Comparison of ENCODE assay signal across 8 cellular contexts in genomic region chr1:212671342-212672031, GRCh38. TPM values are rescaled to one million over a fixed set of nuclear protein-coding genes. Genes with fewer than 3 reads are reported as not detected.
DNase-seq lines count a peak whose midpoint lies in the region; ATAC-seq lines count a peak whose summit lies in the region.

No MANE protein-coding gene starts in this region.

- H3K36me3 ChIP-seq in BLaER1 treated with 17β-estradiol and CSF1 and Interleukin-3, amounts not matched to agents 10 nM and 100 nM: no peaks in the 10 kb centered on the region

- DNase-seq in NCI-H146 treated with DMSO at 0.1 percent for 48 hours (lab: John Stamatoyannopoulos, UW; ENCODE audit: unreplicated experiment) (peak; percentile 29), SW480 (ENCODE audit: low spot score) (peak; percentile 84), Right ventricle myocardium inferior (ENCODE audit: missing footprints) (no peak), skeletal muscle cell (ENCODE audit: low read depth) (peak; percentile 53), 8988T (no peak)
- DNase-seq in stimulated activated CD4-positive, alpha-beta T cell treated with anti-CD3 and anti-CD28 coated beads, Interleukin-4, amount 100 ng/mL, for 4 hours: no peak

- H3K4me2 ChIP-seq in BLaER1 treated with 17β-estradiol and CSF1 and Interleukin-3, amounts not matched to agents 10 nM and 100 nM: peak overlapping the region in 10 of 11 experiments; percentile 26 to 82 (median 78); a peak in 20 of 22 replicates

- peak overlapping the region in 2 of 10 experiments; percentile 3 to 8; a peak in 2 of 20 replicates for H3K4me3 ChIP-seq in BLaER1 treated with 17β-estradiol and CSF1 and Interleukin-3, amounts not matched to agents 10 nM and 100 nM
- no peak overlapping the region for H3K4me3 ChIP-seq in skeletal muscle cell (ENCODE audit: low read depth, low read length)

- H3K27ac ChIP-seq in BLaER1 treated with 17β-estradiol and CSF1 and Interleukin-3, amounts not matched to agents 10 nM and 100 nM: peak overlapping the region in 9 of 11 experiments; percentile 29 to 69 (median 50); a peak in 17 of 22 replicates

- no peaks in the 10 kb centered on the region for H3K9me3 ChIP-seq in BLaER1 treated with 17β-estradiol and CSF1 and Interleukin-3, amounts not matched to agents 10 nM and 100 nM (replicated peaks in 1 of 11)

- H3K9ac ChIP-seq in BLaER1 treated with 17β-estradiol and CSF1 and Interleukin-3, amounts not matched to agents 10 nM and 100 nM: peak overlapping the region in 7 of 11 experiments; percentile 11 to 58 (median 36); a peak in 11 of 22 replicates

- peaks cover 26 to 67% (median 55%) of the 10 kb centered on the region in 10 experiments for H3K4me1 ChIP-seq in BLaER1 treated with 17β-estradiol and CSF1 and Interleukin-3, amounts not matched to agents 10 nM and 100 nM

- H4K20me1 ChIP-seq in BLaER1 treated with 17β-estradiol and CSF1 and Interleukin-3, amounts not matched to agents 10 nM and 100 nM: no peaks in the 10 kb centered on the region

- intact Hi-C loops in Right ventricle myocardium inferior (cut with DNase I): no loop called here

- no peaks in the 10 kb centered on the region for H3K27me3 ChIP-seq in BLaER1 treated with 17β-estradiol and CSF1 and Interleukin-3, amounts not matched to agents 10 nM and 100 nM

- ATAC-seq in GM21825 (IDR thresholded peaks at IDR 0.05; ENCODE audit: unreplicated experiment) (peak; percentile 50), Right ventricle myocardium inferior (peak; percentile 43)

RNA-seq across cellular contexts. Expression of gene BATF3, which starts 28.2 kb away (rescaled TPM):
- total RNA-seq in Right ventricle myocardium inferior: 1.2 TPM

Comparison
In these comparisons a context has a peak if more than half of its experiments do, and no peak if none do; other contexts are left out.
1. DNase-seq: peak in NCI-H146 treated with DMSO at 0.1 percent for 48 hours (single experiment), SW480 (single experiment) and skeletal muscle cell (single experiment); none in Right ventricle myocardium inferior (single experiment), stimulated activated CD4-positive, alpha-beta T cell treated with anti-CD3 and anti-CD28 coated beads, Interleukin-4, amount 100 ng/mL, for 4 hours (0 of 2) and 8988T (single experiment).